ENCODE assay signal across 10 cellular contexts in the genomic region with DNA sequence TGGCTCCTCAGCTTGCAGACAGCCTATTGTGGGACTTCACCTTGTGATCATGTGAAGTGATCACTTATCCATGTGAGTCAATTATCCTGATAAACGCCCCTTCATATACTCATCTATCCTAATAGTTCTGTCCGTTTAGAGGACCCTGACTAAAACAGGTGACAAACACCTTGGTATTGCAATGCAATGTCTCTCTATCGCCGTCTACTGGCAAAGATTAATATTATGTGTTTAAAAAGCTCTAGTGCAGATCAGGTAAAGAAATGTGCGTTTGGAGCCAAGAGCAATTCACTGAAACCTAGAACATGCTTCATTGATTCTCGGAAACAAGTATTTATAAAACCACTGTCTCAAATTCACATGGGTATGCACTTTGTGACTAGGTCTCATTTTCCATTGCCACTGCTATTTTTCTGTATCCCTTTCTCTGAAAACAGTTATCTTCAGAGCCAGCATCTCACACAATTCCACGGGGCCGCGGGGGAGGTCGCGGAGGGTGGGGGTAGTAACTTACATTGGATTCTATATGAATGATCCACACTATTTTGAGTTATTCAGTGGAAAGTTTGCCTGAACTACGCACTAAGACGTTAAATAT.
DNase-seq lines count a peak whose midpoint lies in the region; ATAC-seq and TF ChIP-seq lines count a peak whose summit lies in the region.
"Had no signal": no experiment of that assay in that cellular context is flagged by ENCODE, and none has a peak within 500 bp of the region (broad histone marks: within the 10 kb centered on the region; RNA-seq: fewer than 3 reads in every experiment).

No MANE protein-coding gene starts in this region.

- intact Hi-C loops in MCF 10A (cut with micrococcal nuclease) (no loop called here), mammary epithelial cell (cut with micrococcal nuclease) (no loop called here), dorsolateral prefrontal cortex (cut with DNase I) (no loop called here), ovary (cut with DNase I) (no loop called here)

- H3F3A ChIP-seq in smooth muscle cell (ENCODE audit: low read depth) = no peaks in the 10 kb centered on the region

- H3K36me3 ChIP-seq in mammary epithelial cell (ENCODE audit: insufficient read depth, low read length) (no peaks in the 10 kb centered on the region), smooth muscle cell (ENCODE audit: low read depth) (no peaks in the 10 kb centered on the region), ovary (no peaks in the 10 kb centered on the region)

- H3K27me3 ChIP-seq in mammary epithelial cell (ENCODE audit: insufficient read depth, low read length) = no peaks in the 10 kb centered on the region
- no peaks in the 10 kb centered on the region for H3K27me3 ChIP-seq in dorsolateral prefrontal cortex
- H3K27me3 ChIP-seq in smooth muscle cell (ENCODE audit: low read depth) = no peaks in the 10 kb centered on the region
- H3K27me3 ChIP-seq in ovary = no peaks in the 10 kb centered on the region

- POLR2A ChIA-PET in MCF 10A (lab: Yijun Ruan, JAX) = no interaction called here

- no peak overlapping the region for H3K4me3 Mint-ChIP-seq in MCF 10A (ENCODE audit: unreplicated experiment)

- no peaks in the 10 kb centered on the region for H3K9me3 Mint-ChIP-seq in MCF 10A (ENCODE audit: unreplicated experiment)

- TF ChIP-seq EP300 in ovary (IDR thresholded peaks at IDR 0.05) = no peak

- TF ChIP-seq POLR2A in ovary (IDR thresholded peaks at IDR 0.05) = no peak

- peaks cover 9% of the 10 kb centered on the region for H3K4me1 Mint-ChIP-seq in MCF 10A (ENCODE audit: insufficient read depth, unreplicated experiment)

- H4K20me1 ChIP-seq in mammary epithelial cell (ENCODE audit: insufficient read depth, low read length) (no peaks in the 10 kb centered on the region), smooth muscle cell (ENCODE audit: low read depth) (no peaks in the 10 kb centered on the region)

- CTCF ChIA-PET in MCF 10A (lab: Yijun Ruan, JAX) (interaction anchor here (0.6 to 3.0 kb wide), 15 partner anchors 9 to 1038 kb away, joined by 3 to 15 read pairs (median 3); no protein-coding TSS in a partner anchor), mammary epithelial cell (lab: Charles Lee; ENCODE audit: low non-redundant PET) (no interaction called here)

- no TSS peak for BruUV-seq in MCF 10A (replicated peaks; lab: Mats Ljungman, UMichigan)
- BruUV-seq in mammary epithelial cell (replicated peaks; lab: Mats Ljungman, UMichigan) = no TSS peak

- peaks cover 6% of the 10 kb centered on the region for H3K9me3 ChIP-seq in mammary epithelial cell (replicated peaks; ENCODE audit: insufficient read depth, low read length)
- no peaks in the 10 kb centered on the region for H3K9me3 ChIP-seq in smooth muscle cell (replicated peaks; ENCODE audit: low read depth)
- H3K9me3 ChIP-seq in ovary = no peaks in the 10 kb centered on the region

- H3K4me1 ChIP-seq in mammary epithelial cell (ENCODE audit: insufficient read depth, low read length) (no peaks in the 10 kb centered on the region), smooth muscle cell (ENCODE audit: low read depth) (no peaks in the 10 kb centered on the region), ovary (ENCODE audit: insufficient read depth) (no peaks in the 10 kb centered on the region)

- H3K79me2 ChIP-seq in mammary epithelial cell (ENCODE audit: insufficient read depth, low read length) (no peaks in the 10 kb centered on the region), smooth muscle cell (ENCODE audit: low read depth) (no peaks in the 10 kb centered on the region)

- DNase-seq in MCF 10A (ENCODE audit: unreplicated experiment) = peak; percentile 44
- DNase-seq in mammary epithelial cell = no peak
- peak; percentile 40 for DNase-seq in NCI-H1092 (lab: John Stamatoyannopoulos, UW)
- no peak for DNase-seq in dorsolateral prefrontal cortex
- DNase-seq in smooth muscle cell (lab: John Stamatoyannopoulos, UW; ENCODE audit: unreplicated experiment) = no peak
- DNase-seq in ovary = no peak
- DNase-seq in NCI-H1048 (lab: John Stamatoyannopoulos, UW) = no peak
- DNase-seq: midbrain, NCI-H1930 had no signal

- no peaks in the 10 kb centered on the region for H3K36me3 Mint-ChIP-seq in MCF 10A (ENCODE audit: insufficient read depth, unreplicated experiment)

- H3K4me3 ChIP-seq in mammary epithelial cell (replicated peaks in 1 of 3; ENCODE audit: insufficient read depth in 1 of 3, low read depth in 2 of 3, low read length in 3 of 3) (no peak overlapping the region), dorsolateral prefrontal cortex (no peak overlapping the region), smooth muscle cell (no peak overlapping the region), ovary (no peak overlapping the region)

- no peak overlapping the region for H3K27ac ChIP-seq in mammary epithelial cell (ENCODE audit: insufficient read depth, low read depth, low read length)
- H3K27ac ChIP-seq in dorsolateral prefrontal cortex = no peak overlapping the region
- H3K27ac ChIP-seq in smooth muscle cell (ENCODE audit: low read depth) = no peak overlapping the region
- no peak overlapping the region for H3K27ac ChIP-seq in ovary

- no peaks in the 10 kb centered on the region for H3K27me3 Mint-ChIP-seq in MCF 10A (ENCODE audit: insufficient read depth, unreplicated experiment)

- in situ Hi-C loops in mammary epithelial cell (cut with MboI; ENCODE audit: low sequenced_read_pairs in 2 of 2) = no loop called here

- no peak overlapping the region for H2AFZ ChIP-seq in mammary epithelial cell (ENCODE audit: low read depth, low read length)
- no peak overlapping the region for H2AFZ ChIP-seq in smooth muscle cell (ENCODE audit: low read depth)

- H3K9ac ChIP-seq in mammary epithelial cell (ENCODE audit: insufficient read depth, low read length) (no peak overlapping the region), smooth muscle cell (ENCODE audit: low read depth) (no peak overlapping the region)

- no peak overlapping the region for H3K27ac Mint-ChIP-seq in MCF 10A (ENCODE audit: low read depth, unreplicated experiment)

- no peak for ATAC-seq in GM21825 (IDR thresholded peaks at IDR 0.05; ENCODE audit: unreplicated experiment)

- no peak overlapping the region for H3K4me2 ChIP-seq in mammary epithelial cell (ENCODE audit: insufficient read depth, low read depth, low read length)
- H3K4me2 ChIP-seq in smooth muscle cell = no peak overlapping the region

- TF ChIP-seq CTCF in MCF 10A (IDR thresholded peaks at IDR 0.05; ENCODE audit: unreplicated experiment) (peak; percentile 61), mammary epithelial cell (conservative IDR thresholded peaks at IDR 0.05 in 1 of 2, IDR thresholded peaks at IDR 0.05 in 1 of 2; ENCODE audit: extremely low read depth in 1 of 2, insufficient read depth in 1 of 2, low read depth in 1 of 2, low read length in 2 of 2) (no peak), dorsolateral prefrontal cortex (IDR thresholded peaks at IDR 0.05 in 54 of 56, conservative IDR thresholded peaks at IDR 0.05 in 2 of 56; ENCODE audit: low read depth in 1 of 56, partially characterized antibody in 56 of 56) (peak in 45 of 56 donors; percentile 6 to 49 (median 26)), smooth muscle cell (IDR thresholded peaks at IDR 0.05; ENCODE audit: borderline replicate concordance, insufficient read depth, poor library complexity, severe bottlenecking) (peak; percentile 72), ovary (IDR thresholded peaks at IDR 0.05) (no peak)

- 52% methylated on average over 13 of the region's 13 CpGs for WGBS in mammary epithelial cell (ENCODE audit: low coverage, missing lambda C conversion rate)
- 67% methylated on average over 13 of the region's 13 CpGs for WGBS in smooth muscle cell (ENCODE audit: low lambda C conversion rate)
- 65 to 77% (median 76%) methylated on average over 13 of the region's 13 CpGs for WGBS in ovary, 3 donors

- dilution Hi-C loops in mammary epithelial cell (cut with HindIII; ENCODE audit: low sequenced_read_pairs) = no loop called here

Comparison
In these comparisons a context has a peak if more than half of its experiments do, and no peak if none do; other contexts are left out.
1. DNase-seq: peak in MCF 10A (single experiment) and NCI-H1092 (single experiment); none in mammary epithelial cell (single experiment), dorsolateral prefrontal cortex (0 of 10), smooth muscle cell (single experiment), ovary (0 of 5) and NCI-H1048 (single experiment).
2. CTCF ChIP-seq: peak in MCF 10A (single experiment), dorsolateral prefrontal cortex (45 of 56) and smooth muscle cell (single experiment); none in mammary epithelial cell (0 of 2) and ovary (0 of 3).